12 cellular contexts compared by ENCODE assay signal in the genomic region with DNA sequence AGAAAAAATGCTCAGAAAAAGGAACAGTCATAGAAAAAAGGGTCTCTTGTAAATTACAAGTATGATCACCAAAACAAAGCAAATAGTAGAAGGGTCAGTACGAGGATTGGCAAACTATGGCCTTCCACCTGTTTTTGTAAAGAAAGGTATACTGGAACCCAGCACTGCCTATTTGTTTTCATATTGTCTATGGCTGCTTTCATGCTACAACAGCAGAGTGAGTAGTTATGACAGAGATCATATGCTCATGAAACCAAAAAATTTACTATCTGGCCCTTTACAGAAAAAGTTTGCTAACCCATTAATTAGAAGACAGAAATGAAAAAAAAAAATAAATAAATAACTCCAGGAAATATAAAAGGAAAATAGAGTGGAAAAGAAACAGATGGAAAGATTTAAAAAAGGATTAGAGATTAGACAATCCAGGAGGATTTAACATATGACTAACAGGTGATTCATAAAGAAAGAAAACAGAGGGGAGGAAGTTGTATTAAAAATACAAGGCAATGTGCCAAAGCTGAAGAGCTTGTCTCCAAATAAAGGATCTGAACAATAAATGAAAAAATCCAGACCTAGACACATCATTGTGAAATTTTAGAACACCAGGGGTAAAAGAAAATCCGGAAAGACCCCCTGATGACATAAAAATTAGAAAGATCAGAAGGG.
DNase-seq lines count a peak whose midpoint lies in the region; ATAC-seq, FAIRE-seq and TF ChIP-seq lines count a peak whose summit lies in the region.
"Had no signal": no experiment of that assay in that cellular context is flagged by ENCODE, and none has a peak within 500 bp of the region (broad histone marks: within the 10 kb centered on the region; RNA-seq: fewer than 3 reads in every experiment).

No MANE protein-coding gene starts in this region.

- H3K9me3 ChIP-seq in mesenchymal stem cell (ENCODE audit: control insufficient read depth, low read length), result no peaks in the 10 kb centered on the region

- H3K4me3 ChIP-seq in astrocyte of the cerebellum (ENCODE audit: low read depth, low read length) (no peak overlapping the region), mesenchymal stem cell (ENCODE audit: insufficient read depth in 1 of 2, low read depth in 1 of 2, low read length in 2 of 2) (no peak overlapping the region)

- H3K4ac ChIP-seq in mesenchymal stem cell (ENCODE audit: low read depth in 1 of 2, low read length in 2 of 2), result no peak overlapping the region

- H3K4me2 ChIP-seq in mesenchymal stem cell (ENCODE audit: low read length, poor library complexity, severe bottlenecking), result no peak overlapping the region

- H3K23ac ChIP-seq in mesenchymal stem cell (ENCODE audit: low read length in 2 of 2), result no peak overlapping the region

- 60% methylated on average over 2 of the region's 2 CpGs for WGBS in mesenchymal stem cell

- H2BK120ac ChIP-seq in mesenchymal stem cell (ENCODE audit: low read depth, low read length), result no peak overlapping the region

- no peak overlapping the region for H3K18ac ChIP-seq in mesenchymal stem cell (ENCODE audit: low read depth in 1 of 2, low read length in 2 of 2)

- H3K4me1 ChIP-seq in mesenchymal stem cell (ENCODE audit: control insufficient read depth, insufficient read depth, low read depth, low read length), result no peaks in the 10 kb centered on the region

- H2BK12ac ChIP-seq in mesenchymal stem cell (ENCODE audit: low read length in 2 of 2), result no peak overlapping the region

- DNase-seq in DMS153 (lab: John Stamatoyannopoulos, UW), result peak; percentile 64
- DNase-seq in LoVo (ENCODE audit: low spot score), result peak; percentile 33
- DNase-seq in astrocyte of the cerebellum (ENCODE audit: low read depth), result peak; percentile 43
- peak; percentile 34 for DNase-seq in mesenchymal stem cell
- DNase-seq in stimulated activated CD4-positive, alpha-beta T cell treated with anti-CD3 and anti-CD28 coated beads, Interleukin-1b, Interleukin-23, amount 100 ng/mL, for 48 hours, result no peak
- no peak for DNase-seq in GM19239 (ENCODE audit: insufficient read length, low spot score)
- DNase-seq: naive B cell; stimulated activated naive CD4-positive, alpha-beta T cell treated with Interleukin-2 at 50 U/mL for 16 hours had no signal

- H4K91ac ChIP-seq in mesenchymal stem cell (ENCODE audit: low read length), result no peak overlapping the region

- no peak overlapping the region for H2BK15ac ChIP-seq in mesenchymal stem cell (ENCODE audit: low read depth, poor library complexity, severe bottlenecking)

- H3K9ac ChIP-seq in mesenchymal stem cell (ENCODE audit: low read length), result peak overlapping the region; percentile 53

- H2BK5ac ChIP-seq in mesenchymal stem cell (ENCODE audit: low read depth, low read length, poor library complexity, severe bottlenecking), result no peak overlapping the region

- in situ Hi-C loops in astrocyte of the cerebellum (cut with HindIII; ENCODE audit: low sequenced_read_pairs), result no loop called here

- peaks cover 3% of the 10 kb centered on the region for H3K79me1 ChIP-seq in mesenchymal stem cell (replicated peaks; ENCODE audit: low read length, poor library complexity, severe bottlenecking)

- H3K36me3 ChIP-seq in mesenchymal stem cell (ENCODE audit: control insufficient read depth in 1 of 2, insufficient read depth in 2 of 2, low read depth in 1 of 2, low read length in 2 of 2), result no peaks in the 10 kb centered on the region

- no peaks in the 10 kb centered on the region for H3K27me3 ChIP-seq in mesenchymal stem cell (ENCODE audit: control insufficient read depth in 1 of 2, insufficient read depth in 1 of 2, low read length in 2 of 2)

- H3K14ac ChIP-seq in mesenchymal stem cell (ENCODE audit: low read length in 2 of 2), result no peak overlapping the region

- FAIRE-seq in GM19239 (lab: Jason Lieb, UNC), result no peak
- FAIRE-seq: colon had no signal

- no peak overlapping the region for H4K8ac ChIP-seq in mesenchymal stem cell (ENCODE audit: low read length)

- no peak overlapping the region for H3K27ac ChIP-seq in mesenchymal stem cell (ENCODE audit: low read length, poor library complexity, severe bottlenecking)
- H3K27ac ChIP-seq: VCaP had no signal

- H2AFZ ChIP-seq in mesenchymal stem cell (ENCODE audit: low read depth, low read length), result no peak overlapping the region

- TF ChIP-seq CTCF in astrocyte of the cerebellum (IDR thresholded peaks at IDR 0.05; ENCODE audit: low read depth, low read length, missing control alignments), result no peak

- H2AK5ac ChIP-seq in mesenchymal stem cell (ENCODE audit: low read length, severe bottlenecking), result no peak overlapping the region

- ATAC-seq in GM18511 (IDR thresholded peaks at IDR 0.05; ENCODE audit: unreplicated experiment) (no peak), HG02840 (IDR thresholded peaks at IDR 0.05; ENCODE audit: low FRiP score, unreplicated experiment) (no peak)

Comparison
In these comparisons a context has a peak if more than half of its experiments do, and no peak if none do; other contexts are left out.
1. DNase-seq: peak in DMS153 (single experiment), LoVo (single experiment), astrocyte of the cerebellum (single experiment) and mesenchymal stem cell (single experiment); none in stimulated activated CD4-positive, alpha-beta T cell treated with anti-CD3 and anti-CD28 coated beads, Interleukin-1b, Interleukin-23, amount 100 ng/mL, for 48 hours (single experiment) and GM19239 (single experiment).